8 cellular contexts compared by ENCODE assay signal in the genomic region with DNA sequence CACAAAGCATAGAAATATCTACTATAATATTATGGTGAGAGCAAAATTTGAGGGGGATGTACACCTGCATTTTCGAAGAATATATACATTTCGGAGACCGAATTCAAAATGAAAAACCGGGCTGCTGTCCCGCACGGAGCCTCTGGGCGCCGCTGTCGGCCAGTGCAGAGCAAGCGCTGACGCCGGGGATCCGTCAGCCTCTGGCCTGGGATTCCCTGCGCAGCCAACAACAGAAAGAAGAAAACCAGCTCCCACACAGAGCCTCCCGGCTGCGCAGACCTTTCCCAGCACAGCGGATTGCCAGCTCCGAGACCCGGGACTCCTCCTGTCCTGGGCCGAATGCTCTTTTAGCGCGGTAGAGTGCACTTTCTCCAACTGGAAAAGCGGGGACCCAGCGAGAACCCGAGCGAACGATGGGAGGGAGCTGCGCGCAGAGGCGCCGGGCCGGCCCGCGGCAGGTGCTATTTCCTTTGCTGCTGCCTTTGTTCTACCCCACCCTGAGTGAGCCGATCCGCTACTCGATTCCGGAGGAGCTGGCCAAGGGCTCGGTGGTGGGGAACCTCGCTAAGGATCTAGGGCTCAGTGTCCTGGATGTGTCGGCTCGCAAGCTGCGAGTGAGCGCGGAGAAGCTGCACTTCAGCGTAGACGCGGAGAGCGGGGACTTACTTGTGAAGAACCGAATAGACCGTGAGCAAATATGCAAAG. TPM values are rescaled to one million over a fixed set of nuclear protein-coding genes. Genes with fewer than 3 reads are reported as not detected.
DNase-seq lines count a peak whose midpoint lies in the region; ATAC-seq lines count a peak whose summit lies in the region.
"Not testable (repeated sequence)": the region's sequence is repeated elsewhere in the genome, so short reads cannot be mapped to it uniquely, and the experiment has no call there.

A gene (plus strand): TSS at position 232 of the 705 bp plus-strand sequence. CDS start 182 bp downstream, at position 414.

- peak within 1 kb of the TSS; percentile 45 for H3K4me3 Mint-ChIP-seq in activated T-helper 17 cell treated with anti-CD3 and anti-CD28 coated beads, Interleukin-2, amount 50 U/mL, for 72 hours
- H3K4me3 Mint-ChIP-seq in effector memory CD8-positive, alpha-beta T cell: peak within 1 kb of the TSS; percentile 23 to 48
- H3K4me3 Mint-ChIP-seq in stimulated activated naive CD8-positive, alpha-beta T cell treated with anti-CD3 and anti-CD28 coated beads, Interleukin-15, amount 100 ng/mL, for 72 hours: peak within 1 kb of the TSS; percentile 73 to 81

- H3K4me1 ChIP-seq in neuron (ENCODE audit: insufficient read depth, low read length): not testable (repeated sequence)

- ATAC-seq in GM21786 (IDR thresholded peaks at IDR 0.05; ENCODE audit: unreplicated experiment): peak; percentile 65
- ATAC-seq in activated T-helper 17 cell treated with anti-CD3 and anti-CD28 coated beads, Interleukin-2, amount 50 U/mL, for 72 hours (replicated peaks); effector memory CD8-positive, alpha-beta T cell (replicated peaks): not testable (repeated sequence)
- ATAC-seq in stimulated activated naive CD8-positive, alpha-beta T cell treated with anti-CD3 and anti-CD28 coated beads, Interleukin-15, amount 100 ng/mL, for 72 hours: peak; percentile 76

- H3K27ac Mint-ChIP-seq in activated T-helper 17 cell treated with anti-CD3 and anti-CD28 coated beads, Interleukin-2, amount 50 U/mL, for 72 hours; effector memory CD8-positive, alpha-beta T cell: not testable (repeated sequence)
- H3K27ac Mint-ChIP-seq in stimulated activated naive CD8-positive, alpha-beta T cell treated with anti-CD3 and anti-CD28 coated beads, Interleukin-15, amount 100 ng/mL, for 72 hours: peak within 1 kb of the TSS in 1 of 2 donors; percentile 9

- H3K36me3 ChIP-seq in neuron (ENCODE audit: insufficient read depth, low read length): not testable (repeated sequence)

- H3K36me3 Mint-ChIP-seq in activated T-helper 17 cell treated with anti-CD3 and anti-CD28 coated beads, Interleukin-2, amount 50 U/mL, for 72 hours (ENCODE audit: low read depth): peaks cover 13% of the 10 kb centered on the region
- H3K36me3 Mint-ChIP-seq in effector memory CD8-positive, alpha-beta T cell (ENCODE audit: insufficient read depth): not testable (repeated sequence)

- H3K9me3 Mint-ChIP-seq in activated T-helper 17 cell treated with anti-CD3 and anti-CD28 coated beads, Interleukin-2, amount 50 U/mL, for 72 hours: peaks cover 15% of the 10 kb centered on the region
- H3K9me3 Mint-ChIP-seq in effector memory CD8-positive, alpha-beta T cell: not testable (repeated sequence)
- peaks cover 10 to 49% of the 10 kb centered on the region in 2 donors for H3K9me3 Mint-ChIP-seq in stimulated activated naive CD8-positive, alpha-beta T cell treated with anti-CD3 and anti-CD28 coated beads, Interleukin-15, amount 100 ng/mL, for 72 hours

- not testable (repeated sequence) for H3K9me3 ChIP-seq in iPS-18c (ENCODE audit: control insufficient read depth, insufficient read depth, low read length)
- peaks cover 44% of the 10 kb centered on the region for H3K9me3 ChIP-seq in neuron (ENCODE audit: low read length)

- not testable (repeated sequence) for H2AFZ ChIP-seq in neuron (ENCODE audit: low read depth, low read length)

- peaks cover 49% of the 10 kb centered on the region for H3K27me3 Mint-ChIP-seq in activated T-helper 17 cell treated with anti-CD3 and anti-CD28 coated beads, Interleukin-2, amount 50 U/mL, for 72 hours
- H3K27me3 Mint-ChIP-seq in effector memory CD8-positive, alpha-beta T cell: peaks cover 55 to 73% of the 10 kb centered on the region in 2 donors
- peaks cover 79% of the 10 kb centered on the region for H3K27me3 Mint-ChIP-seq in stimulated activated naive CD8-positive, alpha-beta T cell treated with anti-CD3 and anti-CD28 coated beads, Interleukin-15, amount 100 ng/mL, for 72 hours

- H3K4me3 ChIP-seq in iPS-18c (ENCODE audit: insufficient read depth, low read depth, low read length) (peak within 1 kb of the TSS; percentile 73), neuron (ENCODE audit: low read length) (peak within 1 kb of the TSS; percentile 43)

- not testable (repeated sequence) for H3K27me3 ChIP-seq in neuron (ENCODE audit: insufficient read depth, low read length)

- H3K4me1 Mint-ChIP-seq in activated T-helper 17 cell treated with anti-CD3 and anti-CD28 coated beads, Interleukin-2, amount 50 U/mL, for 72 hours; effector memory CD8-positive, alpha-beta T cell (ENCODE audit: low read depth in 2 of 2): not testable (repeated sequence)
- peaks cover 13% of the 10 kb centered on the region for H3K4me1 Mint-ChIP-seq in stimulated activated naive CD8-positive, alpha-beta T cell treated with anti-CD3 and anti-CD28 coated beads, Interleukin-15, amount 100 ng/mL, for 72 hours

- peak; percentile 67 for DNase-seq in Daoy (ENCODE audit: low read depth)
- peak; percentile 52 for DNase-seq in NCI-H82 (lab: John Stamatoyannopoulos, UW)
- not testable (repeated sequence) for DNase-seq in effector memory CD8-positive, alpha-beta T cell
- peak in 1 of 2 donors; percentile 52 for DNase-seq in stimulated activated naive CD8-positive, alpha-beta T cell treated with anti-CD3 and anti-CD28 coated beads, Interleukin-15, amount 100 ng/mL, for 72 hours

RNA-seq across cellular contexts. Expression of the gene that starts here (rescaled TPM):
- 1.3 and 2.5 TPM in 2 replicates for total RNA-seq in Daoy (2014; rRNA removed; shearing (Covaris generic))
- under 1 TPM in 1 of 2 donors, not detected in 1; 0.08 TPM for total RNA-seq in activated T-helper 17 cell treated with anti-CD3 and anti-CD28 coated beads, Interleukin-2, amount 50 U/mL, for 72 hours
